In genomic region chr2:232438951-232439757, GRCh38 we compare ENCODE assay signal across 8 cellular contexts. TPM values are rescaled to one million over a fixed set of nuclear protein-coding genes. Genes with fewer than 3 reads are reported as not detected.
DNase-seq lines count a peak whose midpoint lies in the region; ATAC-seq, FAIRE-seq and TF ChIP-seq lines count a peak whose summit lies in the region.

No MANE protein-coding gene starts in this region.

- no peaks in the 10 kb centered on the region for H4K20me1 ChIP-seq in Loucy (ENCODE audit: insufficient read depth, low read length, poor library complexity, severe bottlenecking)

- H2AFZ ChIP-seq in Loucy (ENCODE audit: low read length): no peak overlapping the region

- ATAC-seq in CD4-positive, alpha-beta T cell (ENCODE audit: poor library complexity): peak; percentile 44
- peak; percentile 40 to 42 for ATAC-seq in stimulated activated naive B cell treated with anti-CD40 and anti-IgM and Interleukin-4, amounts not matched to agents 10 μg/mL and 1 μg/mL and 100 μg/mL, for 72 hours (replicated peaks)
- no peak for ATAC-seq in GM18909 (IDR thresholded peaks at IDR 0.05; ENCODE audit: poor library complexity, unreplicated experiment)

- peaks cover 3% of the 10 kb centered on the region for H3K27me3 Mint-ChIP-seq in CD4-positive, alpha-beta T cell
- H3K27me3 Mint-ChIP-seq in activated naive CD4-positive, alpha-beta T cell treated with anti-CD3 and anti-CD28 coated beads for 36 hours (ENCODE audit: low read depth): no peaks in the 10 kb centered on the region
- peaks cover 0 to 36% of the 10 kb centered on the region in 2 donors for H3K27me3 Mint-ChIP-seq in stimulated activated naive B cell treated with anti-CD40 and anti-IgM and Interleukin-4, amounts not matched to agents 10 μg/mL and 1 μg/mL and 100 μg/mL, for 72 hours

- H3K79me2 ChIP-seq in Loucy (ENCODE audit: insufficient read depth, low read length): no peaks in the 10 kb centered on the region

- DNase-seq in CD4-positive, alpha-beta T cell: peak; percentile 15 to 61 (median 30)
- peak; percentile 54 for DNase-seq in activated naive CD4-positive, alpha-beta T cell treated with anti-CD3 and anti-CD28 coated beads for 36 hours
- DNase-seq in kidney: peak; percentile 75
- DNase-seq in stimulated activated naive B cell treated with anti-CD40 and anti-IgM and Interleukin-4, amounts not matched to agents 10 μg/mL and 1 μg/mL and 100 μg/mL, for 72 hours: peak; percentile 27
- DNase-seq in NCI-H1092 treated with DMSO at 0.1 percent for 48 hours (lab: John Stamatoyannopoulos, UW): no peak
- no peak for DNase-seq in DMS153 treated with DMSO at 0.1 percent for 48 hours (lab: John Stamatoyannopoulos, UW; ENCODE audit: unreplicated experiment)

- H3K27me3 ChIP-seq in CD4-positive, alpha-beta T cell (ENCODE audit: control insufficient read depth, insufficient read depth, low read length): no peaks in the 10 kb centered on the region
- no peaks in the 10 kb centered on the region for H3K27me3 ChIP-seq in Loucy (ENCODE audit: insufficient read depth, low read length, poor library complexity, severe bottlenecking)

- no peak overlapping the region for H3K27ac ChIP-seq in CD4-positive, alpha-beta T cell (ENCODE audit: low read depth, low read length)
- H3K27ac ChIP-seq in kidney (ENCODE audit: low read depth in 2 of 2, low read length in 2 of 2): no peak overlapping the region

- H3K4me1 Mint-ChIP-seq in CD4-positive, alpha-beta T cell (ENCODE audit: low read depth): no peaks in the 10 kb centered on the region
- H3K4me1 Mint-ChIP-seq in activated naive CD4-positive, alpha-beta T cell treated with anti-CD3 and anti-CD28 coated beads for 36 hours (ENCODE audit: low read depth): peaks cover 6% of the 10 kb centered on the region
- peaks cover 4 to 14% of the 10 kb centered on the region in 2 donors for H3K4me1 Mint-ChIP-seq in stimulated activated naive B cell treated with anti-CD40 and anti-IgM and Interleukin-4, amounts not matched to agents 10 μg/mL and 1 μg/mL and 100 μg/mL, for 72 hours

- CTCF ChIA-PET in CD4-positive, alpha-beta T cell (lab: Charles Lee): interaction anchor here (1.3 to 1.8 kb wide), 2 partner anchors 9 to 533 kb away, joined by 4 to 7 read pairs; no protein-coding TSS in a partner anchor
- CTCF ChIA-PET in activated naive CD4-positive, alpha-beta T cell treated with anti-CD3 and anti-CD28 coated beads for 36 hours (lab: Charles Lee): interaction anchor here (0.7 to 2.0 kb wide), 17 partner anchors 9 to 670 kb away, joined by 3 to 14 read pairs (median 3); no protein-coding TSS in a partner anchor

- TF ChIP-seq CTCF in CD4-positive, alpha-beta T cell (IDR thresholded peaks at IDR 0.05): peak; percentile 77
- TF ChIP-seq CTCF in Loucy (conservative IDR thresholded peaks at IDR 0.05; ENCODE audit: low read length) (peak; percentile 47), kidney (IDR thresholded peaks at IDR 0.05; ENCODE audit: borderline replicate concordance, extremely low read depth, insufficient read depth) (peak; percentile 16)

- intact Hi-C loops in CD4-positive, alpha-beta T cell (cut with DNase I, micrococcal nuclease): loop anchor here in 1 of 2 experiments (5.0 kb wide), 2 partner anchors 83 to 587 kb away; partner anchors contain the start of gene PRSS56
- intact Hi-C loops in activated naive CD4-positive, alpha-beta T cell treated with anti-CD3 and anti-CD28 coated beads for 36 hours (cut with micrococcal nuclease): no loop called here
- intact Hi-C loops in kidney (cut with DNase I): loop anchor here (10.0 kb wide), 1 partner anchor 524 kb away; no protein-coding TSS in a partner anchor

- no peaks in the 10 kb centered on the region for H3K9me3 Mint-ChIP-seq in CD4-positive, alpha-beta T cell
- H3K9me3 Mint-ChIP-seq in activated naive CD4-positive, alpha-beta T cell treated with anti-CD3 and anti-CD28 coated beads for 36 hours: no peaks in the 10 kb centered on the region
- no peaks in the 10 kb centered on the region for H3K9me3 Mint-ChIP-seq in stimulated activated naive B cell treated with anti-CD40 and anti-IgM and Interleukin-4, amounts not matched to agents 10 μg/mL and 1 μg/mL and 100 μg/mL, for 72 hours

- no peak overlapping the region for H3K27ac Mint-ChIP-seq in CD4-positive, alpha-beta T cell
- no peak overlapping the region for H3K27ac Mint-ChIP-seq in activated naive CD4-positive, alpha-beta T cell treated with anti-CD3 and anti-CD28 coated beads for 36 hours
- no peak overlapping the region for H3K27ac Mint-ChIP-seq in stimulated activated naive B cell treated with anti-CD40 and anti-IgM and Interleukin-4, amounts not matched to agents 10 μg/mL and 1 μg/mL and 100 μg/mL, for 72 hours

- FAIRE-seq in kidney (lab: Jason Lieb, UNC): no peak

- H3K4me3 Mint-ChIP-seq in CD4-positive, alpha-beta T cell: no peak overlapping the region
- H3K4me3 Mint-ChIP-seq in activated naive CD4-positive, alpha-beta T cell treated with anti-CD3 and anti-CD28 coated beads for 36 hours: no peak overlapping the region
- H3K4me3 Mint-ChIP-seq in stimulated activated naive B cell treated with anti-CD40 and anti-IgM and Interleukin-4, amounts not matched to agents 10 μg/mL and 1 μg/mL and 100 μg/mL, for 72 hours: no peak overlapping the region

- no peaks in the 10 kb centered on the region for H3K9me3 ChIP-seq in CD4-positive, alpha-beta T cell (ENCODE audit: control insufficient read depth, low read length)
- H3K9me3 ChIP-seq in Loucy (ENCODE audit: insufficient read depth, low read depth, low read length) (no peaks in the 10 kb centered on the region), kidney (ENCODE audit: control insufficient read depth in 1 of 2, low read length in 2 of 2) (no peaks in the 10 kb centered on the region)

- no peak overlapping the region for H3K4me2 ChIP-seq in Loucy (ENCODE audit: low read depth, low read length, poor library complexity, severe bottlenecking)

- H3K4me3 ChIP-seq in Loucy (ENCODE audit: low read length, poor library complexity, severe bottlenecking): no peak overlapping the region
- H3K4me3 ChIP-seq in kidney (ENCODE audit: low read length in 2 of 2): no peak overlapping the region

- H3K9me2 ChIP-seq in Loucy (replicated peaks; ENCODE audit: low read depth, low read length): no peaks in the 10 kb centered on the region

- no peaks in the 10 kb centered on the region for H3K36me3 Mint-ChIP-seq in CD4-positive, alpha-beta T cell (ENCODE audit: low read depth)
- no peaks in the 10 kb centered on the region for H3K36me3 Mint-ChIP-seq in activated naive CD4-positive, alpha-beta T cell treated with anti-CD3 and anti-CD28 coated beads for 36 hours (ENCODE audit: low read depth)
- H3K36me3 Mint-ChIP-seq in stimulated activated naive B cell treated with anti-CD40 and anti-IgM and Interleukin-4, amounts not matched to agents 10 μg/mL and 1 μg/mL and 100 μg/mL, for 72 hours: no peaks in the 10 kb centered on the region

- no peaks in the 10 kb centered on the region for H3F3A ChIP-seq in Loucy (ENCODE audit: low read depth)

- H3K36me3 ChIP-seq in Loucy (ENCODE audit: insufficient read depth, low read length): no peaks in the 10 kb centered on the region
- no peaks in the 10 kb centered on the region for H3K36me3 ChIP-seq in kidney (ENCODE audit: control insufficient read depth in 1 of 2, insufficient read depth in 2 of 2, low read length in 2 of 2)

- POLR2A ChIA-PET in CD4-positive, alpha-beta T cell (lab: Charles Lee): no interaction called here

- H3K4me1 ChIP-seq in Loucy (ENCODE audit: insufficient read depth, low read length, poor library complexity, severe bottlenecking) (peaks cover 3% of the 10 kb centered on the region), kidney (ENCODE audit: control insufficient read depth in 1 of 2, insufficient read depth in 1 of 2, low read depth in 1 of 2, low read length in 2 of 2) (peaks cover 0 to 1% of the 10 kb centered on the region in 2 donors)

- no peak overlapping the region for H3K9ac ChIP-seq in Loucy (ENCODE audit: low read depth, low read length, poor library complexity, severe bottlenecking)
- no peak overlapping the region for H3K9ac ChIP-seq in kidney (ENCODE audit: low read length in 2 of 2)

RNA-seq across cellular contexts. Expression of gene ALPI, which starts 16.8 kb away (rescaled TPM):
- not detected for total RNA-seq in CD4-positive, alpha-beta T cell
- not detected for total RNA-seq in activated naive CD4-positive, alpha-beta T cell treated with anti-CD3 and anti-CD28 coated beads for 36 hours
- total RNA-seq in kidney: 0.09 TPM
- 0.49 TPM for polyA plus RNA-seq in kidney (ENCODE audit: insufficient read depth, low read depth, low replicate concordance)

RNA-seq across cellular contexts. Expression of gene ALPG, which starts 32.5 kb away (rescaled TPM):
- not detected for total RNA-seq in CD4-positive, alpha-beta T cell
- not detected for total RNA-seq in activated naive CD4-positive, alpha-beta T cell treated with anti-CD3 and anti-CD28 coated beads for 36 hours
- not detected for total RNA-seq in kidney
- not detected for polyA plus RNA-seq in kidney (ENCODE audit: insufficient read depth, low read depth, low replicate concordance)

RNA-seq across cellular contexts. Expression of gene ECEL1, which starts 48.5 kb away (rescaled TPM):
- not detected for total RNA-seq in CD4-positive, alpha-beta T cell
- total RNA-seq in activated naive CD4-positive, alpha-beta T cell treated with anti-CD3 and anti-CD28 coated beads for 36 hours: under 1 TPM in 1 of 2 experiments, not detected in 1; 0.12 TPM
- total RNA-seq in kidney: 6.7 TPM
- 8.5 TPM for polyA plus RNA-seq in kidney (ENCODE audit: insufficient read depth, low read depth, low replicate concordance)

Comparison
In these comparisons a context has a peak if more than half of its experiments do, and no peak if none do; other contexts are left out.
1. DNase-seq: peak in CD4-positive, alpha-beta T cell (10 of 10), activated naive CD4-positive, alpha-beta T cell treated with anti-CD3 and anti-CD28 coated beads for 36 hours (single experiment), kidney (single experiment) and stimulated activated naive B cell treated with anti-CD40 and anti-IgM and Interleukin-4, amounts not matched to agents 10 μg/mL and 1 μg/mL and 100 μg/mL, for 72 hours (single experiment); none in NCI-H1092 treated with DMSO at 0.1 percent for 48 hours (single experiment) and DMS153 treated with DMSO at 0.1 percent for 48 hours (single experiment).
2. CTCF ChIP-seq: peak in every context shown above with its lines; median percentile 77 in CD4-positive, alpha-beta T cell; 47 in Loucy; 16 in kidney.